2 cellular contexts compared by ENCODE assay signal in genomic region chr7:83550100-83550499, GRCh38.
TF ChIP-seq lines count a peak whose summit lies in the region.

No MANE protein-coding gene starts in this region.

TF ChIP-seq in IMR-90, 13 proteins besides CTCF, POLR2A, EP300 and RAD21:
- TF ChIP-seq USF2 (IDR thresholded peaks at IDR 0.05; ENCODE audit: low read depth, low read length) (no peak), SMC3 (IDR thresholded peaks at IDR 0.05; ENCODE audit: low read depth, low read length) (no peak), RFX5 (IDR thresholded peaks at IDR 0.05; ENCODE audit: low read depth, low read length) (no peak), ELK1 (IDR thresholded peaks at IDR 0.05; ENCODE audit: borderline replicate concordance, low read depth, low read length) (no peak), CEBPB (IDR thresholded peaks at IDR 0.05; ENCODE audit: low read depth, low read length) (no peak)

TF ChIP-seq in HepG2, 621 proteins besides CTCF, POLR2A, EP300 and RAD21 (continued from another document):
- no peak for TF ChIP-seq ZNF318 (CRISPR knock-in tag; IDR thresholded peaks at IDR 0.05)
- no peak for TF ChIP-seq ZNF639 (CRISPR knock-in tag; conservative IDR thresholded peaks at IDR 0.05)
- no peak for TF ChIP-seq MYNN (CRISPR knock-in tag; IDR thresholded peaks at IDR 0.05; ENCODE audit: low read depth)
- no peak for TF ChIP-seq NFKBIZ (CRISPR knock-in tag; IDR thresholded peaks at IDR 0.05)
- no peak for TF ChIP-seq IKZF1 (IDR thresholded peaks at IDR 0.05)
- TF ChIP-seq ZSCAN25 (CRISPR knock-in tag; IDR thresholded peaks at IDR 0.05), result no peak
